Comparison of ENCODE assay signal across 27 cellular contexts in the genomic region with DNA sequence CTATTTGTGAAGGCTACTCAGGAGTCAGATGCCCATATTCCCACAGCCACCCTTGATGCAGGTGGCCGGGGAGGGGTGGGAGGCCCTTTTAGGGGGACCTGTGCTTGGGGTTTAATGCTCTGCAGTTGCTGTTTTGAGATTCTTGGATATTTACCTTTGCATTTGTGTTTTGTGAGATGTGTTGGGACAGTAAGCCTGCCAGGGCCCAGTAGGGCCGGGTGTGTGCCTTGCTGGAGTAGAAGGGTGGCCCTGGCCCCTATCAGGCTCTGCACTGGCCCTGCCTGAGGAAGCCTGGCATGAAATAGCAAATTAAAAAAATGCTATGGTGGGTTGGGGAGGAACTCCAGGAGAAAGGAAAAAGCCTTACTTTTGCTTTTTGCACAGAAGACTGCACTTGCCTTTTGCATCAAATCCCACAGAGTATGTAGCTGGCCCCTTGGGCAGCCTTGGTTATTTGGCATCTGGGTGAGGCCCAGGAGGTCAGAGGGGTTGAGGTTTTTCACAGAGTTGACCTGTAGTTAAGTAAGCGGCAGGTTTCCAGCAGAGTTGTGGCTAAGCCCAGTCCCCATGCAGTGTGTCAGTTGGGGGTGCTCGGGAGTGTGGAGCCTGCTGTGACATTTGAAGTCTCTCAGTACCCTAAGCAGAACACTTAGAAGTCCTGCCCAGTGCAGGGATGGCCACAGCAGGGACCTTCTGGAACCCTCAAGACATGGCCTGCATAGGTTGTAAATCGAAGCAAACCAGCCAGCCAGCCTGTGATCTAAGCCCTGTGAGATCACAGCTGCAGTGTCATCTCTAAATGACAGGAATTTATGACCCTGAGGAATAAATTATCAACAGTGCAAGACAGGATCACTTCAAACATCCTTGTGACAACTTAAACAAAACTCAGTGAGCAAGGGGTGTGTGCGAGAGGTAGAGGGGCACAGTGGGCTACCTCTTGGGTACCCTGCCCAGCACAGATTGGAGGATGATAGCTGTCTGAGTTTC.
DNase-seq lines count a peak whose midpoint lies in the region; ATAC-seq, FAIRE-seq and TF ChIP-seq lines count a peak whose summit lies in the region.
"Had no signal": no experiment of that assay in that cellular context is flagged by ENCODE, and none has a peak within 500 bp of the region (broad histone marks: within the 10 kb centered on the region; RNA-seq: fewer than 3 reads in every experiment).

No MANE protein-coding gene starts in this region.

- H3K36me3 Mint-ChIP-seq in activated CD8-positive, alpha-beta memory T cell treated with anti-CD3 and anti-CD28 coated beads, Interleukin-2, amount 10 ng/mL, durations not matched to agents 7 days and 5 days = no peaks in the 10 kb centered on the region
- H3K36me3 Mint-ChIP-seq: CD8-positive, alpha-beta T cell; IgD-negative memory B cell had no signal

- H3K4me3 ChIP-seq in Panc1 (ENCODE audit: low read depth in 2 of 2, low read length in 2 of 2) = no peak overlapping the region
- H3K4me3 ChIP-seq: SJSA1 had no signal

- no peak overlapping the region for H3K4me3 Mint-ChIP-seq in activated CD8-positive, alpha-beta memory T cell treated with anti-CD3 and anti-CD28 coated beads, Interleukin-2, amount 10 ng/mL, durations not matched to agents 7 days and 5 days
- H3K4me3 Mint-ChIP-seq: CD8-positive, alpha-beta T cell; IgD-negative memory B cell had no signal

- no peak for FAIRE-seq in HTR-8/SVneo (lab: Jason Lieb, UNC)
- FAIRE-seq: GM12891, RCC 7860 had no signal

- peaks cover 40% of the 10 kb centered on the region for H3K27me3 Mint-ChIP-seq in activated CD8-positive, alpha-beta memory T cell treated with anti-CD3 and anti-CD28 coated beads, Interleukin-2, amount 10 ng/mL, durations not matched to agents 7 days and 5 days

- no peak overlapping the region for H3K27ac ChIP-seq in Panc1 (ENCODE audit: low read length)
- H3K27ac ChIP-seq: 22Rv1, SJSA1 had no signal

- no peaks in the 10 kb centered on the region for H3K9me3 Mint-ChIP-seq in activated CD8-positive, alpha-beta memory T cell treated with anti-CD3 and anti-CD28 coated beads, Interleukin-2, amount 10 ng/mL, durations not matched to agents 7 days and 5 days (ENCODE audit: low read depth)
- H3K9me3 Mint-ChIP-seq: CD8-positive, alpha-beta T cell; IgD-negative memory B cell had no signal

- no peak for ATAC-seq in activated CD8-positive, alpha-beta memory T cell treated with anti-CD3 and anti-CD28 coated beads, Interleukin-2, amount 10 ng/mL, durations not matched to agents 7 days and 5 days
- 0 out of 2 replicates have a peak, but pooled peaks have one; percentile 32 for ATAC-seq in Panc1
- ATAC-seq in GM21576 (IDR thresholded peaks at IDR 0.05; ENCODE audit: unreplicated experiment) = no peak
- ATAC-seq: CD8-positive, alpha-beta T cell; Right ventricle myocardium inferior had no signal

- no peaks in the 10 kb centered on the region; the same call in 1 of the 2 replicates for H3K4me1 ChIP-seq in Panc1 (ENCODE audit: control insufficient read depth, insufficient read depth, low read length)
- H3K4me1 ChIP-seq: SJSA1 had no signal

- no peaks in the 10 kb centered on the region for H3K36me3 ChIP-seq in Panc1 (ENCODE audit: control insufficient read depth, insufficient read depth, low read length)
- H3K36me3 ChIP-seq: SJSA1 had no signal

- H3K9me3 ChIP-seq in Panc1 (ENCODE audit: control insufficient read depth, insufficient read depth, low read depth, low read length) = no peaks in the 10 kb centered on the region
- H3K9me3 ChIP-seq: SJSA1 had no signal

- intact Hi-C loops in Panc1 (cut with micrococcal nuclease; ENCODE audit: unreplicated experiment) = no loop called here

- H3K27ac Mint-ChIP-seq in activated CD8-positive, alpha-beta memory T cell treated with anti-CD3 and anti-CD28 coated beads, Interleukin-2, amount 10 ng/mL, durations not matched to agents 7 days and 5 days = no peak overlapping the region
- H3K27ac Mint-ChIP-seq: CD8-positive, alpha-beta T cell; IgD-negative memory B cell had no signal

- POLR2A ChIA-PET in Panc1 (lab: Charles Lee) = no interaction called here

- peak; percentile 43 for DNase-seq in activated CD8-positive, alpha-beta memory T cell treated with anti-CD3 and anti-CD28 coated beads for 24 hours
- no peak for DNase-seq in activated CD8-positive, alpha-beta memory T cell treated with anti-CD3 and anti-CD28 coated beads, Interleukin-2, amount 10 ng/mL, durations not matched to agents 7 days and 5 days
- no peak for DNase-seq in Panc1 (ENCODE audit: low read depth, low spot score)
- DNase-seq in mesenteric fat pad (ENCODE audit: low spot score) = peak; percentile 62
- no peak for DNase-seq in NCI-H1048 (lab: John Stamatoyannopoulos, UW)
- DNase-seq in stimulated activated CD4-positive, alpha-beta T cell treated with anti-CD3 and anti-CD28 coated beads, Interleukin-4, amount 100 ng/mL, for 4 hours = no peak
- no peak for DNase-seq in HTR-8/SVneo (ENCODE audit: insufficient read length, low spot score)
- DNase-seq: ACHN, C1 segment of cervical spinal cord, DMS153, GOT3, HCEC 1CT, MV-4-11, NCI-H1417, NCI-H1694 treated with DMSO at 0.1 percent for 48 hours, NCI-H2081 treated with DMSO at 0.1 percent for 48 hours, NCI-H2171 treated with DMSO at 0.1 percent for 48 hours, NCI-H524 treated with DMSO at 0.1 percent for 48 hours, NCI-H82 had no signal

- no peaks in the 10 kb centered on the region for H3K27me3 ChIP-seq in Panc1 (ENCODE audit: control insufficient read depth, insufficient read depth, low read length)
- H3K27me3 ChIP-seq: SJSA1 had no signal

- no TSS peak for BruUV-seq in Panc1 (replicated peaks; lab: Mats Ljungman, UMichigan)

- no peaks in the 10 kb centered on the region for H3K4me1 Mint-ChIP-seq in activated CD8-positive, alpha-beta memory T cell treated with anti-CD3 and anti-CD28 coated beads, Interleukin-2, amount 10 ng/mL, durations not matched to agents 7 days and 5 days

- TF ChIP-seq CTCF in Panc1 (IDR thresholded peaks at IDR 0.05) = no peak

- in situ Hi-C loops in Panc1 (cut with HindIII; ENCODE audit: low pct_unique_long_range_greater_than_20kb, low sequenced_read_pairs) = no loop called here

- CTCF ChIA-PET in activated CD8-positive, alpha-beta memory T cell treated with anti-CD3 and anti-CD28 coated beads, Interleukin-2, amount 10 ng/mL, durations not matched to agents 7 days and 5 days (lab: Charles Lee) = no interaction called here
- CTCF ChIA-PET in Panc1 (lab: Charles Lee) = no interaction called here

Comparison
In these comparisons a context has a peak if more than half of its experiments do, and no peak if none do; other contexts are left out.
1. DNase-seq: peak in activated CD8-positive, alpha-beta memory T cell treated with anti-CD3 and anti-CD28 coated beads for 24 hours (single experiment) and mesenteric fat pad (single experiment); none in activated CD8-positive, alpha-beta memory T cell treated with anti-CD3 and anti-CD28 coated beads, Interleukin-2, amount 10 ng/mL, durations not matched to agents 7 days and 5 days (single experiment), Panc1 (single experiment), NCI-H1048 (single experiment), stimulated activated CD4-positive, alpha-beta T cell treated with anti-CD3 and anti-CD28 coated beads, Interleukin-4, amount 100 ng/mL, for 4 hours (0 of 2) and HTR-8/SVneo (single experiment).